In genomic region chr7:134619627-134620331, GRCh38 we compare ENCODE assay signal across 11 cellular contexts. TPM values are rescaled to one million over a fixed set of nuclear protein-coding genes. Genes with fewer than 3 reads are reported as not detected.
A peak's percentile ranks its signal among the peaks of the same experiment; 100 is the strongest.
DNase-seq lines count a peak whose midpoint lies in the region; FAIRE-seq and TF ChIP-seq lines count a peak whose summit lies in the region.
"Had no signal": no experiment of that assay in that cellular context is flagged by ENCODE, and none has a peak within 500 bp of the region (broad histone marks: within the 10 kb centered on the region; RNA-seq: fewer than 3 reads in every experiment).

No MANE protein-coding gene starts in this region.

- H3K79me2 ChIP-seq in fibroblast of lung (ENCODE audit: control insufficient read depth, insufficient read depth, low read length) = no peaks in the 10 kb centered on the region

- H3K27ac ChIP-seq in fibroblast of lung (ENCODE audit: insufficient read depth, low read length) = peak overlapping the region; percentile 85
- H3K27ac ChIP-seq: thoracic aorta had no signal

- H3K4me2 ChIP-seq in fibroblast of lung (ENCODE audit: extremely low read depth, insufficient read depth, low read length) = peak overlapping the region; percentile 68

- FAIRE-seq in D721Med (lab: Jason Lieb, UNC) = no peak

- no peaks in the 10 kb centered on the region for H3K9me3 ChIP-seq in fibroblast of lung (ENCODE audit: control insufficient read depth, insufficient read depth, low read depth, low read length)
- H3K9me3 ChIP-seq: thoracic aorta had no signal

- peak; percentile 3 for DNase-seq in NCI-H2196 (lab: John Stamatoyannopoulos, UW; ENCODE audit: unreplicated experiment)
- DNase-seq in NCI-H2196 treated with DMSO at 0.1 percent for 48 hours (lab: John Stamatoyannopoulos, UW; ENCODE audit: unreplicated experiment) = no peak
- peak; percentile 60 for DNase-seq in RKO (ENCODE audit: low spot score)
- peak; percentile 73 to 96 for DNase-seq in fibroblast of lung (ENCODE audit: low read depth in 2 of 2)
- DNase-seq in smooth muscle cell of the brain vasculature (ENCODE audit: low read depth, low spot score) = peak; percentile 65
- no peak for DNase-seq in GM20000 (ENCODE audit: low spot score)
- DNase-seq in D721Med (ENCODE audit: insufficient read length, low spot score) = no peak
- DNase-seq in cardiac septum (ENCODE audit: low spot score) = no peak
- DNase-seq: activated CD8-positive, alpha-beta memory T cell treated with anti-CD3 and anti-CD28 coated beads, Interleukin-2, amount 50 U/mL, for 4 hours; stimulated activated CD4-positive, alpha-beta T cell treated with anti-CD3 and anti-CD28 coated beads, Interleukin-4, amount 100 ng/mL, for 1 hour had no signal

- H2AFZ ChIP-seq in fibroblast of lung (ENCODE audit: low read length) = no peak overlapping the region

- peaks cover 14% of the 10 kb centered on the region for H3K4me1 ChIP-seq in fibroblast of lung (ENCODE audit: control insufficient read depth, extremely low read depth, insufficient read depth, low read length)

- H3K36me3 ChIP-seq in fibroblast of lung (ENCODE audit: control insufficient read depth, insufficient read depth, low read length) = no peaks in the 10 kb centered on the region
- H3K36me3 ChIP-seq: thoracic aorta had no signal

- no peaks in the 10 kb centered on the region for H4K20me1 ChIP-seq in fibroblast of lung (ENCODE audit: control insufficient read depth, extremely low read depth, insufficient read depth, low read length)

- intact Hi-C loops in cardiac septum (cut with DNase I) = no loop called here

- H3K27me3 ChIP-seq in fibroblast of lung (ENCODE audit: control insufficient read depth, insufficient read depth, low read length) = no peaks in the 10 kb centered on the region

- TF ChIP-seq CTCF in fibroblast of lung (conservative IDR thresholded peaks at IDR 0.05 in 1 of 2, IDR thresholded peaks at IDR 0.05 in 1 of 2; ENCODE audit: low read depth in 1 of 2, low read length in 2 of 2) (no peak), GM20000 (IDR thresholded peaks at IDR 0.05; ENCODE audit: extremely low read depth, missing control alignments) (no peak), D721Med (IDR thresholded peaks at IDR 0.05; ENCODE audit: insufficient read depth, missing control alignments) (no peak)

- peak overlapping the region; percentile 20 for H3K9ac ChIP-seq in fibroblast of lung (ENCODE audit: insufficient read depth, low read length)

- no peak overlapping the region for H3K4me3 ChIP-seq in fibroblast of lung (replicated peaks in 1 of 4; ENCODE audit: control extremely low read depth in 1 of 4, insufficient read depth in 1 of 4, low read depth in 3 of 4, low read length in 4 of 4)
- H3K4me3 ChIP-seq: thoracic aorta had no signal

RNA-seq across cellular contexts. Expression of gene BPGM, which starts 26.9 kb away (rescaled TPM):
- 19.0 and 25.8 TPM in 2 replicates for total RNA-seq in fibroblast of lung
- polyA plus RNA-seq in fibroblast of lung = 24.0 and 29.7 TPM in 2 replicates
- 13.7 and 16.8 TPM in 2 replicates for polyA plus RNA-seq in fibroblast of lung (2012)
- 1.6 TPM in 1 of 2 replicates, not detected in the other for polyA minus RNA-seq in fibroblast of lung (ENCODE audit: low replicate concordance)
- total RNA-seq in cardiac septum = 13.2 TPM

Comparison
In these comparisons a context has a peak if more than half of its experiments do, and no peak if none do; other contexts are left out.
1. DNase-seq: peak in NCI-H2196 (single experiment), RKO (single experiment), fibroblast of lung (2 of 2) and smooth muscle cell of the brain vasculature (single experiment); none in NCI-H2196 treated with DMSO at 0.1 percent for 48 hours (single experiment), GM20000 (single experiment), D721Med (single experiment) and cardiac septum (single experiment).